23 cellular contexts compared by ENCODE assay signal in the genomic region with DNA sequence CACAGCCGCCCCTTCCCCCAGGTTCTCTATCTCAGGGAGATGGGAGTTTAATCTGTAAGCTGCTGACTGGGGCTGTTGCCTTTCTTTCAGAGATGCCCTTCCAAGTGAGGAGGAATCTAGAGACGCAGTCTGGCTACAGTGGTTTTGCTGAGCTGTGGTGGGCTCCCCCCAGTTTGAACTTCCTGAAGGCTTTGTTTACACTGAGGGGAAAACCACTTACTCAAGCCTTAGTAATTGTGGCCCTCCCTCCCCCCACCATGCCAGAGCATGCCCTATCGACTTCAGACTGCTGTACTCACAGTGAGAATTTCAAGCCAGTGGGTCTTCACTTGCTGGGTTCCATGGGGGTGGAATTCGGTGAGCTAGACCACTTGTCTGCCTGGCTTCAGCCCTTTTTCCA.
"Had no signal": no experiment of that assay in that cellular context is flagged by ENCODE, and none has a peak within 500 bp of the region (broad histone marks: within the 10 kb centered on the region; RNA-seq: fewer than 3 reads in every experiment).

No MANE protein-coding gene starts in this region.

- H3K4me3 ChIP-seq: hepatocyte, lower lobe of right lung, right lobe of liver, skin epidermis, tibial artery had no signal

- H3K4me2 ChIP-seq: hepatocyte had no signal

- H3K79me2 ChIP-seq: hepatocyte had no signal

- H3K27me3 ChIP-seq: brain microvascular endothelial cell, hepatocyte, right lobe of liver, tibial artery had no signal

- H3K27ac ChIP-seq: brain microvascular endothelial cell, hepatocyte, lower lobe of right lung, right lobe of liver, skin epidermis, tibial artery had no signal

- ATAC-seq: activated CD4-positive, alpha-beta T cell treated with anti-CD3 and anti-CD28 coated beads for 36 hours; esophagus mucosa; left lobe of liver; lower lobe of right lung; naive thymus-derived CD4-positive, alpha-beta T cell; right lobe of liver; stimulated activated naive CD8-positive, alpha-beta T cell treated with anti-CD3 and anti-CD28 coated beads, Interleukin-15, amount 100 ng/mL, for 72 hours; WTC11 had no signal

- DNase-seq: activated CD4-positive, alpha-beta T cell treated with anti-CD3 and anti-CD28 coated beads for 36 hours; activated gamma-delta T cell; activated naive CD4-positive, alpha-beta T cell treated with anti-CD3 and anti-CD28 coated beads, Interleukin-2, amount 50 U/mL, for 16 hours; aorta; brain microvascular endothelial cell; caudate nucleus; effector memory CD4-positive, alpha-beta T cell; glutamatergic neuron; immature natural killer cell; lower lobe of right lung; mesendoderm; naive thymus-derived CD4-positive, alpha-beta T cell; occipital lobe; right lobe of liver; stimulated activated CD4-positive, alpha-beta T cell treated with anti-CD3 and anti-CD28 coated beads, Interleukin-1b, Interleukin-23, amount 100 ng/mL, for 48 hours; stimulated activated naive CD8-positive, alpha-beta T cell treated with anti-CD3 and anti-CD28 coated beads, Interleukin-15, amount 100 ng/mL, for 72 hours; T-helper 9 cell; tibial artery had no signal

- H3K36me3 ChIP-seq: brain microvascular endothelial cell, lower lobe of right lung, right lobe of liver, tibial artery had no signal

- H3K9me3 ChIP-seq: lower lobe of right lung, right lobe of liver had no signal

- H3K4me1 ChIP-seq: lower lobe of right lung, right lobe of liver, tibial artery had no signal

- H2AFZ ChIP-seq: hepatocyte had no signal
